10 cellular contexts compared by ENCODE assay signal in the genomic region with DNA sequence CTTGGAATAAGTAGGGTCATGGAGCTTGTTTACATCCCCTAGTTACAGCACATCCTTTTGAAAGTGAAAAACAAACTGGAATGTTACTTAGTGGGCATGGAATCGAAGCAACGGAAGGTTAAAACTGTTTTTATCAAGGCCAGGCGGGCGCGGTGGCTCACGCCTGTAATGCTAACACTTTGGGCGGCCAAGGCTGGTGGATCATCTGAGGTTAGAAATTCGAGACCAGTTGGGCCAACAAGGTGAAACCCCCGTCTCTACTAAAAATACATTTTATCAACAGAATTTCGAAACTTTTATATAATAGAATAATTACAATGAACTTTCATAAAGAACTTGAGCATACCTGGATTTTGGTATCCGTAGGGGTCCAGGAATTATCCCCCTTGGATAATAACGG. TPM values are rescaled to one million over a fixed set of nuclear protein-coding genes. Genes with fewer than 3 reads are reported as not detected.
A peak's percentile ranks its signal among the peaks of the same experiment; 100 is the strongest.
DNase-seq lines count a peak whose midpoint lies in the region; ATAC-seq and TF ChIP-seq lines count a peak whose summit lies in the region.
"Had no signal": no experiment of that assay in that cellular context is flagged by ENCODE, and none has a peak within 500 bp of the region (broad histone marks: within the 10 kb centered on the region; RNA-seq: fewer than 3 reads in every experiment).

No MANE protein-coding gene starts in this region.

- H3K27me3 Mint-ChIP-seq in CD4-positive, CD25-positive, alpha-beta regulatory T cell = peaks cover 9% of the 10 kb centered on the region

- WGBS in neuronal stem cell (ENCODE audit: extremely low coverage in 2 of 2, insufficient read length in 2 of 2, insufficient replicate concordance in 1 of 2), 2 donors = no CpG with 5 or more reads among the region's 12 CpGs

- no peak for TF ChIP-seq CTCF in PC-3 (conservative IDR thresholded peaks at IDR 0.05; ENCODE audit: low read depth, low read length)

- H3K4me1 Mint-ChIP-seq in CD4-positive, CD25-positive, alpha-beta regulatory T cell = peaks cover 7 to 51% (median 32%) of the 10 kb centered on the region in 4 donors

- H3K27ac ChIP-seq in CD4-positive, CD25-positive, alpha-beta regulatory T cell (ENCODE audit: insufficient read depth, low read length, poor library complexity, severe bottlenecking) = peak overlapping the region; percentile 96
- H3K27ac ChIP-seq in PC-3 (ENCODE audit: low read length) (peak overlapping the region; percentile 73; the same call in 1 of the 2 replicates), neuronal stem cell (replicated peaks; ENCODE audit: low read length) (no peak overlapping the region)

- POLR2A ChIA-PET in PC-3 (lab: Charles Lee; ENCODE audit: unreplicated experiment) = no interaction called here

- peaks cover 19% of the 10 kb centered on the region for H3K36me3 ChIP-seq in CD4-positive, CD25-positive, alpha-beta regulatory T cell (ENCODE audit: control insufficient read depth, insufficient read depth, low read length)
- H3K36me3 ChIP-seq in PC-3 (ENCODE audit: low read depth, low read length) = peaks cover 15% of the 10 kb centered on the region
- peaks cover 5% of the 10 kb centered on the region for H3K36me3 ChIP-seq in endocrine pancreas (ENCODE audit: control insufficient read depth, insufficient read depth, low read length)
- H3K36me3 ChIP-seq in neuronal stem cell (replicated peaks in 1 of 2; ENCODE audit: control insufficient read depth in 2 of 2, insufficient read depth in 2 of 2, low read length in 2 of 2) = peaks cover 15 to 31% of the 10 kb centered on the region in 2 donors

- H3K9ac ChIP-seq in PC-3 (ENCODE audit: low read length) = peak overlapping the region; percentile 89
- H3K9ac ChIP-seq in endocrine pancreas (ENCODE audit: control insufficient read depth, insufficient read depth, low read length) = no peak overlapping the region
- H3K9ac ChIP-seq in neuronal stem cell (ENCODE audit: low read depth, low read length, poor library complexity) = no peak overlapping the region

- H3K4me2 ChIP-seq in PC-3 (ENCODE audit: low read length) = peak overlapping the region; percentile 85
- H3K4me2 ChIP-seq in neuronal stem cell (ENCODE audit: insufficient read depth, low read length, poor library complexity, severe bottlenecking) = peak overlapping the region; percentile 69

- peaks cover 8% of the 10 kb centered on the region for H3K79me1 ChIP-seq in neuronal stem cell (ENCODE audit: low read depth, low read length)

- no peak overlapping the region for H3K18ac ChIP-seq in neuronal stem cell (ENCODE audit: low read length)

- H3K27me3 ChIP-seq in CD4-positive, CD25-positive, alpha-beta regulatory T cell (ENCODE audit: control insufficient read depth, insufficient read depth, low read length) = no peaks in the 10 kb centered on the region
- H3K27me3 ChIP-seq in PC-3 (ENCODE audit: low read length) (no peaks in the 10 kb centered on the region), endocrine pancreas (ENCODE audit: control insufficient read depth, insufficient read depth, low read length) (no peaks in the 10 kb centered on the region), neuronal stem cell (ENCODE audit: control insufficient read depth in 3 of 3, insufficient read depth in 3 of 3, low read depth in 1 of 3, low read length in 3 of 3) (no peaks in the 10 kb centered on the region)
- H3K27me3 ChIP-seq: foreskin keratinocyte had no signal

- no peaks in the 10 kb centered on the region for H4K20me1 ChIP-seq in PC-3 (ENCODE audit: low read length)

- no peak overlapping the region for H2BK12ac ChIP-seq in neuronal stem cell (ENCODE audit: low read length)

- H3K4me3 Mint-ChIP-seq in CD4-positive, CD25-positive, alpha-beta regulatory T cell = peak overlapping the region; percentile 93 to 97 (median 94)

- H2BK15ac ChIP-seq in neuronal stem cell (ENCODE audit: low read length) = no peak overlapping the region

- no peak overlapping the region for H4K8ac ChIP-seq in neuronal stem cell (ENCODE audit: low read depth, low read length)

- H3K4ac ChIP-seq in neuronal stem cell (ENCODE audit: low read length) = no peak overlapping the region

- H2AFZ ChIP-seq in PC-3 (ENCODE audit: low read length) = 0 out of 2 replicates have a peak overlapping the region, but pooled peaks have one; percentile 86
- H2AFZ ChIP-seq in neuronal stem cell (ENCODE audit: low read length) = peak overlapping the region; percentile 99

- H3K9me3 ChIP-seq in CD4-positive, CD25-positive, alpha-beta regulatory T cell (ENCODE audit: control insufficient read depth in 2 of 2, low read length in 2 of 2) = no peaks in the 10 kb centered on the region
- no peaks in the 10 kb centered on the region for H3K9me3 ChIP-seq in PC-3 (ENCODE audit: low read length)
- no peaks in the 10 kb centered on the region for H3K9me3 ChIP-seq in endocrine pancreas (ENCODE audit: control insufficient read depth, low read length)
- no peaks in the 10 kb centered on the region for H3K9me3 ChIP-seq in neuronal stem cell (replicated peaks in 1 of 2; ENCODE audit: control insufficient read depth in 2 of 2, insufficient read depth in 1 of 2, low read depth in 1 of 2, low read length in 2 of 2)

- no peak overlapping the region for H2BK5ac ChIP-seq in neuronal stem cell (ENCODE audit: low read length)

- BruUV-seq in PC-3 (replicated peaks; lab: Mats Ljungman, UMichigan) = no TSS peak

- H3K36me3 Mint-ChIP-seq in CD4-positive, CD25-positive, alpha-beta regulatory T cell = peaks cover 17% of the 10 kb centered on the region

- CTCF ChIA-PET in PC-3 (lab: Charles Lee) = interaction anchor here (0.9 kb wide), 1 partner anchor 9 kb away, joined by 6 read pairs; no protein-coding TSS in a partner anchor

- H2BK120ac ChIP-seq in neuronal stem cell (ENCODE audit: low read depth, low read length) = no peak overlapping the region

- H2AK5ac ChIP-seq in neuronal stem cell (ENCODE audit: low read depth, low read length) = no peak overlapping the region

- ATAC-seq in CD4-positive, CD25-positive, alpha-beta regulatory T cell (ENCODE audit: low read depth in 2 of 2) = no peak
- ATAC-seq in PC-3 = no peak
- ATAC-seq in GM19463 (IDR thresholded peaks at IDR 0.05; ENCODE audit: unreplicated experiment) = no peak

- H4K91ac ChIP-seq in neuronal stem cell (ENCODE audit: low read depth, low read length, poor library complexity) = no peak overlapping the region

- H3K4me1 ChIP-seq in CD4-positive, CD25-positive, alpha-beta regulatory T cell (ENCODE audit: control insufficient read depth, insufficient read depth, low read length, poor library complexity, severe bottlenecking) = peaks cover 24% of the 10 kb centered on the region
- H3K4me1 ChIP-seq in PC-3 (ENCODE audit: insufficient read depth, low read length) (peaks cover 14% of the 10 kb centered on the region), endocrine pancreas (ENCODE audit: control insufficient read depth, insufficient read depth, low read length) (no peaks in the 10 kb centered on the region), neuronal stem cell (ENCODE audit: control insufficient read depth in 2 of 2, insufficient read depth in 1 of 2, low read depth in 1 of 2, low read length in 2 of 2) (peaks cover 0 to 8% of the 10 kb centered on the region in 2 donors)
- H3K4me1 ChIP-seq: foreskin keratinocyte had no signal

- no peaks in the 10 kb centered on the region for H3K9me3 Mint-ChIP-seq in CD4-positive, CD25-positive, alpha-beta regulatory T cell

- H3K79me2 ChIP-seq in PC-3 (ENCODE audit: low read length) = peaks cover 36% of the 10 kb centered on the region

- H3K14ac ChIP-seq in neuronal stem cell (ENCODE audit: low read length) = no peak overlapping the region

- H3K4me3 ChIP-seq in CD4-positive, CD25-positive, alpha-beta regulatory T cell (ENCODE audit: low read depth, low read length) = peak overlapping the region; percentile 87
- H3K4me3 ChIP-seq in PC-3 (ENCODE audit: low read length) (peak overlapping the region; percentile 88), endocrine pancreas (ENCODE audit: control insufficient read depth, insufficient read depth, low read length) (peak overlapping the region; percentile 41), neuronal stem cell (ENCODE audit: low read length in 2 of 2) (peak overlapping the region in 1 of 2 donors; percentile 93)

- H3F3A ChIP-seq in PC-3 (ENCODE audit: low read length, unreplicated experiment) = no peaks in the 10 kb centered on the region

- H3K23ac ChIP-seq in neuronal stem cell (ENCODE audit: low read depth, low read length, poor library complexity) = no peak overlapping the region

- H3K27ac Mint-ChIP-seq in CD4-positive, CD25-positive, alpha-beta regulatory T cell = peak overlapping the region; percentile 98 to 99 (median 99)

- intact Hi-C loops in PC-3 (cut with micrococcal nuclease) = no loop called here

- DNase-seq in CD4-positive, CD25-positive, alpha-beta regulatory T cell = no peak
- no peak for DNase-seq in PC-3
- DNase-seq in neuronal stem cell (ENCODE audit: low spot score) = no peak
- DNase-seq in COLO668 (lab: John Stamatoyannopoulos, UW; ENCODE audit: unreplicated experiment) = no peak
- DNase-seq in NCI-H1105 treated with DMSO at 0.1 percent for 48 hours (lab: John Stamatoyannopoulos, UW) = no peak
- DNase-seq in activated CD8-positive, alpha-beta memory T cell treated with anti-CD3 and anti-CD28 coated beads, Interleukin-2, amount 50 U/mL, for 48 hours = no peak
- DNase-seq: foreskin keratinocyte, NCI-H526 treated with DMSO at 0.1 percent for 48 hours had no signal

- H3K9me2 ChIP-seq in PC-3 (replicated peaks; ENCODE audit: low read length) = no peaks in the 10 kb centered on the region

RNA-seq across cellular contexts. Expression of gene TMED4, which starts 1.1 kb away (rescaled TPM):
- 97.5 TPM for total RNA-seq in CD4-positive, CD25-positive, alpha-beta regulatory T cell
- polyA plus RNA-seq in CD4-positive, CD25-positive, alpha-beta regulatory T cell = 10 to 100 TPM; 67.6 to 85.4 (median 74.9) TPM
- 70.6 and 80.0 TPM in 2 replicates for total RNA-seq in PC-3 (2014; rRNA removed)
- polyA plus RNA-seq in neuronal stem cell (2013, experiment 1 of 2) = 59.8 TPM
- polyA plus RNA-seq in neuronal stem cell (2013, experiment 2 of 2) = 59.6 TPM

RNA-seq across cellular contexts. Expression of gene DDX56, which starts 9.4 kb away (rescaled TPM):
- total RNA-seq in CD4-positive, CD25-positive, alpha-beta regulatory T cell = 108 TPM
- 10 to 100 TPM; 42.3 to 55.1 (median 46.4) TPM for polyA plus RNA-seq in CD4-positive, CD25-positive, alpha-beta regulatory T cell
- 93.8 and 119 TPM in 2 replicates for total RNA-seq in PC-3 (2014; rRNA removed)
- polyA plus RNA-seq in neuronal stem cell (2013, experiment 1 of 2) = 43.0 TPM
- polyA plus RNA-seq in neuronal stem cell (2013, experiment 2 of 2) = 42.3 TPM

RNA-seq across cellular contexts. Expression of gene OGDH, which starts 23.3 kb away (rescaled TPM):
- total RNA-seq in CD4-positive, CD25-positive, alpha-beta regulatory T cell = 157 TPM
- polyA plus RNA-seq in CD4-positive, CD25-positive, alpha-beta regulatory T cell = 100 to 1,000 TPM in 1 of 4 donors, 10 to 100 TPM in 3; 56.4 to 102 (median 72.8) TPM
- 66.2 and 67.2 TPM in 2 replicates for total RNA-seq in PC-3 (2014; rRNA removed)
- 31.6 TPM for polyA plus RNA-seq in neuronal stem cell (2013, experiment 1 of 2)
- polyA plus RNA-seq in neuronal stem cell (2013, experiment 2 of 2) = 31.1 TPM

RNA-seq across cellular contexts. Expression of gene NPC1L1, which starts 42.0 kb away (rescaled TPM):
- total RNA-seq in CD4-positive, CD25-positive, alpha-beta regulatory T cell = 0.10 TPM
- polyA plus RNA-seq in CD4-positive, CD25-positive, alpha-beta regulatory T cell = under 1 TPM in 1 of 4 donors, not detected in 3; 0.18 TPM
- 0.04 TPM in 1 of 2 replicates, not detected in the other for total RNA-seq in PC-3 (2014; rRNA removed)
- polyA plus RNA-seq in neuronal stem cell (2013, experiment 1 of 2) = 0.14 TPM
- polyA plus RNA-seq in neuronal stem cell (2013, experiment 2 of 2) = 0.15 TPM
- total RNA-seq: foreskin keratinocyte had no signal
- polyA plus RNA-seq: foreskin keratinocyte had no signal
